In the genomic region with DNA sequence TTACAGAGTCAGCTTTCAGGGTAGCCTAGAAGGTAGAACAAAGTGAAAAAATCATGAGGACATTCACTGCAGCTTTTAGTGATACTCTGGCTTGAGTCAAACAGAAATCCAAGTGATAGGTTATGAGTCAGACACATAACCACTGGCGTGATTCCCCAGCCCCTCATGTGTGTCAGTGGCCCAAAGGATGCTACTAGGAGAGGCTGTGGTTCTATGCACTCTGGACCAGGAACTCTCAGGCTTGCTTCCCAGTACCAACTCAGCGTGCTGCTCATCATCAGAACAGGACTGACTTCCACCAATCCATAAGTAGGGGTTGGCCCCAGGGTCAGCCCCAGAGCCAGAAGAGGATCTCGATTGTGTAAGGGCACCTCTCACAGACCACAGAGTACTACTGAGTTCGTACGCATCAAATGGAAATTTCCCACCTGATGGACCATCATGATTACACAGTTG, we compare ENCODE assay signal across 11 cellular contexts.
DNase-seq lines count a peak whose midpoint lies in the region; ATAC-seq, FAIRE-seq and TF ChIP-seq lines count a peak whose summit lies in the region.
"Had no signal": no experiment of that assay in that cellular context is flagged by ENCODE, and none has a peak within 500 bp of the region (broad histone marks: within the 10 kb centered on the region; RNA-seq: fewer than 3 reads in every experiment).

No MANE protein-coding gene starts in this region.

- DNase-seq in fibroblast of the aortic adventitia (ENCODE audit: low read depth): peak; percentile 4
- DNase-seq in thyroid gland: no peak
- no peak for DNase-seq in small intestine
- no peak for DNase-seq in NCI-H526 treated with DMSO at 0.1 percent for 48 hours (lab: John Stamatoyannopoulos, UW)
- no peak for DNase-seq in NK-92 (lab: John Stamatoyannopoulos, UW; ENCODE audit: unreplicated experiment)
- DNase-seq: KG1 had no signal

- WGBS in thyroid gland, 2 donors: 87 to 89% methylated on average over 5 of the region's 5 CpGs
- WGBS in small intestine, 3 donors: 62 to 71% (median 68%) methylated on average over 5 of the region's 5 CpGs

- H3K9me3 ChIP-seq in thyroid gland: no peaks in the 10 kb centered on the region
- H3K9me3 ChIP-seq in small intestine (ENCODE audit: control insufficient read depth, low read depth): no peaks in the 10 kb centered on the region

- FAIRE-seq in small intestine (lab: Jason Lieb, UNC): no peak
- FAIRE-seq: endometrium had no signal

- H3K4me3 ChIP-seq in fibroblast of the aortic adventitia (ENCODE audit: low read depth, low read length) (no peak overlapping the region), thyroid gland (replicated peaks in 1 of 3) (no peak overlapping the region), small intestine (ENCODE audit: low read depth in 1 of 2, low read length in 2 of 2) (no peak overlapping the region)

- H3K27me3 ChIP-seq in thyroid gland (no peaks in the 10 kb centered on the region), small intestine (ENCODE audit: control insufficient read depth in 2 of 2, insufficient read depth in 2 of 2, low read length in 2 of 2) (no peaks in the 10 kb centered on the region)

- no peak overlapping the region for H3K27ac ChIP-seq in thyroid gland
- H3K27ac ChIP-seq in small intestine (ENCODE audit: low read depth in 1 of 2, low read length in 1 of 2): no peak overlapping the region

- H3K36me3 ChIP-seq in thyroid gland: no peaks in the 10 kb centered on the region
- no peaks in the 10 kb centered on the region for H3K36me3 ChIP-seq in small intestine (ENCODE audit: control insufficient read depth in 2 of 2, insufficient read depth in 2 of 2, low read length in 2 of 2)

- no peak for TF ChIP-seq CTCF in fibroblast of the aortic adventitia (IDR thresholded peaks at IDR 0.05; ENCODE audit: insufficient read depth, low read length)
- TF ChIP-seq CTCF in thyroid gland (IDR thresholded peaks at IDR 0.05): no peak

- H3K4me1 ChIP-seq in thyroid gland (no peaks in the 10 kb centered on the region), small intestine (ENCODE audit: control insufficient read depth in 2 of 2, insufficient read depth in 1 of 2, low read depth in 1 of 2, low read length in 1 of 2) (no peaks in the 10 kb centered on the region)

- intact Hi-C loops in thyroid gland (cut with DNase I): no loop called here

- ATAC-seq in GM18499 (IDR thresholded peaks at IDR 0.05; ENCODE audit: insufficient read depth, unreplicated experiment): peak; percentile 42
- peak; percentile 63 for ATAC-seq in GM21515 (IDR thresholded peaks at IDR 0.05; ENCODE audit: unreplicated experiment)
- ATAC-seq in HG03520 (IDR thresholded peaks at IDR 0.05; ENCODE audit: unreplicated experiment): peak; percentile 55
- ATAC-seq: naive thymus-derived CD4-positive, alpha-beta T cell had no signal

- TF ChIP-seq POLR2A in thyroid gland (IDR thresholded peaks at IDR 0.05): no peak
